10 cellular contexts compared by ENCODE assay signal in the genomic region with DNA sequence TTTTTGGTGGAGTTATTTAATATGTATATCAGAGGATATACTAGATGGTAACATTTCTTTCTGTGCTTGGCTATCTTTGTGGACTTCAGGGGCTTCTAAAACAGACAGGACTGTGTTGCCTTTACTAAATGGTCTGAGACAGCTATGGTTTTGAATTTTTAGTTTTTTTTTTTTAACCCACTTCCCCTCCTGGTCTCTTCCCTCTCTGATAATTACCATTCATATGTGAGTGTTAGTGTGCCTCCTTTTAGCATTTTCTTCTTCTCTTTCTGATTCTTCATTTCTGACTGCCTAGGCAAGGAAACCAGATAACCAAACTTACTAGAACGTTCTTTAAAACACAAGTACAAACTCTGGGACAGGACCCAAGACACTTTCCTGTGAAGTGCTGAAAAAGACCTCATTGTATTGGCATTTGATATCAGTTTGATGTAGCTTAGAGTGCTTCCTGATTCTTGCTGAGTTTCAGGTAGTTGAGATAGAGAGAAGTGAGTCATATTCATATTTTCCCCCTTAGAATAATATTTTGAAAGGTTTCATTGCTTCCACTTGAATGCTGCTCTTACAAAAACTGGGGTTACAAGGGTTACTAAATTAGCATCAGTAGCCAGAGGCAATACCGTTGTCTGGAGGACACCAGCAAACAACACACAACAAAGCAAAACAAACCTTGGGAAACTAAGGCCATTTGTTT. TPM values are rescaled to one million over a fixed set of nuclear protein-coding genes. Genes with fewer than 3 reads are reported as not detected.
DNase-seq lines count a peak whose midpoint lies in the region; ATAC-seq lines count a peak whose summit lies in the region.
"Had no signal": no experiment of that assay in that cellular context is flagged by ENCODE, and none has a peak within 500 bp of the region (broad histone marks: within the 10 kb centered on the region; RNA-seq: fewer than 3 reads in every experiment).

No MANE protein-coding gene starts in this region.

- peaks cover 71% of the 10 kb centered on the region for H3K36me3 Mint-ChIP-seq in T-helper 2 cell treated with Interferon-gamma antibody and Interleukin-4, amounts not matched to agents 5 μg/mL and 100 μg/mL, for 36 hours (ENCODE audit: low read depth)

- no peak overlapping the region for H2BK120ac ChIP-seq in mesenchymal stem cell (ENCODE audit: low read depth, low read length)

- H2AFZ ChIP-seq in mesenchymal stem cell (ENCODE audit: low read depth, low read length): no peak overlapping the region

- H3K9me3 ChIP-seq in mesenchymal stem cell (ENCODE audit: control insufficient read depth, low read length) (no peaks in the 10 kb centered on the region), HAP-1 (no peaks in the 10 kb centered on the region)

- no peak overlapping the region for H3K14ac ChIP-seq in mesenchymal stem cell (ENCODE audit: low read length in 2 of 2)

- H3K4me2 ChIP-seq in mesenchymal stem cell (ENCODE audit: low read length, poor library complexity, severe bottlenecking): no peak overlapping the region

- H3K27me3 Mint-ChIP-seq in T-helper 2 cell treated with Interferon-gamma antibody and Interleukin-4, amounts not matched to agents 5 μg/mL and 100 μg/mL, for 36 hours (ENCODE audit: low read depth): no peaks in the 10 kb centered on the region

- no peak overlapping the region for H2AK5ac ChIP-seq in mesenchymal stem cell (ENCODE audit: low read length, severe bottlenecking)

- no peak overlapping the region for H3K4ac ChIP-seq in mesenchymal stem cell (ENCODE audit: low read depth in 1 of 2, low read length in 2 of 2)

- H3K9me3 Mint-ChIP-seq in T-helper 2 cell treated with Interferon-gamma antibody and Interleukin-4, amounts not matched to agents 5 μg/mL and 100 μg/mL, for 36 hours: peaks cover 17% of the 10 kb centered on the region

- H3K27me3 ChIP-seq in mesenchymal stem cell (ENCODE audit: control insufficient read depth in 1 of 2, insufficient read depth in 1 of 2, low read length in 2 of 2) (no peaks in the 10 kb centered on the region), HAP-1 (ENCODE audit: low read depth) (no peaks in the 10 kb centered on the region)

- peak overlapping the region; percentile 14 for H3K27ac ChIP-seq in mesenchymal stem cell (ENCODE audit: low read length, poor library complexity, severe bottlenecking)

- peaks cover 14% of the 10 kb centered on the region for H3K4me1 Mint-ChIP-seq in T-helper 2 cell treated with Interferon-gamma antibody and Interleukin-4, amounts not matched to agents 5 μg/mL and 100 μg/mL, for 36 hours (ENCODE audit: low read depth)

- no peak overlapping the region for H3K9ac ChIP-seq in mesenchymal stem cell (ENCODE audit: low read length)

- no peak overlapping the region for H3K18ac ChIP-seq in mesenchymal stem cell (ENCODE audit: low read depth in 1 of 2, low read length in 2 of 2)

- peak; percentile 69 for ATAC-seq in GM18867 (IDR thresholded peaks at IDR 0.05; ENCODE audit: unreplicated experiment)
- ATAC-seq in HG02610 (IDR thresholded peaks at IDR 0.05; ENCODE audit: unreplicated experiment): peak; percentile 74

- peak overlapping the region; percentile 62 for H3K27ac Mint-ChIP-seq in T-helper 2 cell treated with Interferon-gamma antibody and Interleukin-4, amounts not matched to agents 5 μg/mL and 100 μg/mL, for 36 hours

- no peak for DNase-seq in T-helper 2 cell treated with Interferon-gamma antibody and Interleukin-4, amounts not matched to agents 5 μg/mL and 100 μg/mL, for 36 hours (ENCODE audit: low spot score)
- no peak for DNase-seq in mesenchymal stem cell
- no peak for DNase-seq in SW480 (ENCODE audit: low spot score)
- no peak for DNase-seq in HAP-1 (ENCODE audit: low spot score in 2 of 2)
- DNase-seq in NCI-H748 treated with DMSO at 0.1 percent for 48 hours (lab: John Stamatoyannopoulos, UW): no peak
- no peak for DNase-seq in stimulated activated CD4-positive, alpha-beta T cell treated with anti-CD3 and anti-CD28 coated beads, Interleukin-2, amount 100 ng/mL, for 48 hours
- DNase-seq: NCI-H187 treated with DMSO at 0.1 percent for 48 hours; stimulated activated CD4-positive, alpha-beta T cell treated with anti-CD3 and anti-CD28 coated beads, Interleukin-4, amount 100 ng/mL, for 4 hours had no signal

- H3K36me3 ChIP-seq in mesenchymal stem cell (ENCODE audit: control insufficient read depth in 1 of 2, insufficient read depth in 2 of 2, low read depth in 1 of 2, low read length in 2 of 2): peaks cover 13 to 95% of the 10 kb centered on the region in 2 experiments
- H3K36me3 ChIP-seq in HAP-1 (replicated peaks): peaks cover 50% of the 10 kb centered on the region

- no peak overlapping the region for H3K23ac ChIP-seq in mesenchymal stem cell (ENCODE audit: low read length in 2 of 2)

- H3K4me3 Mint-ChIP-seq in T-helper 2 cell treated with Interferon-gamma antibody and Interleukin-4, amounts not matched to agents 5 μg/mL and 100 μg/mL, for 36 hours: peak overlapping the region; percentile 19

- in situ Hi-C loops in HAP-1 (cut with MboI; ENCODE audit: low sequenced_read_pairs): loop anchor here (25.0 kb wide), 1 partner anchor 105 kb away; a partner anchor contains a TSS

- no peak overlapping the region for H4K8ac ChIP-seq in mesenchymal stem cell (ENCODE audit: low read length)

- 100% methylated on average over 1 of the region's 2 CpGs for WGBS in mesenchymal stem cell

- no peak overlapping the region for H2BK5ac ChIP-seq in mesenchymal stem cell (ENCODE audit: low read depth, low read length, poor library complexity, severe bottlenecking)

- H3K4me3 ChIP-seq in mesenchymal stem cell (ENCODE audit: insufficient read depth in 1 of 2, low read depth in 1 of 2, low read length in 2 of 2): no peak overlapping the region
- no peak overlapping the region for H3K4me3 ChIP-seq in HAP-1

- no peak overlapping the region for H2BK15ac ChIP-seq in mesenchymal stem cell (ENCODE audit: low read depth, poor library complexity, severe bottlenecking)

- no peak overlapping the region for H4K91ac ChIP-seq in mesenchymal stem cell (ENCODE audit: low read length)

- peaks cover 17% of the 10 kb centered on the region for H3K79me1 ChIP-seq in mesenchymal stem cell (replicated peaks; ENCODE audit: low read length, poor library complexity, severe bottlenecking)

- H2BK12ac ChIP-seq in mesenchymal stem cell (ENCODE audit: low read length in 2 of 2): no peak overlapping the region

- H3K4me1 ChIP-seq in mesenchymal stem cell (ENCODE audit: control insufficient read depth, insufficient read depth, low read depth, low read length) (peaks cover 2% of the 10 kb centered on the region), HAP-1 (no peaks in the 10 kb centered on the region)

RNA-seq across cellular contexts. Expression of a gene that starts 52.7 kb away (rescaled TPM):
- polyA plus RNA-seq in mesenchymal stem cell (2013, experiment 1 of 2): 42.1 TPM
- 43.5 TPM for polyA plus RNA-seq in mesenchymal stem cell (2013, experiment 2 of 2)
